In genomic region chr7:114095885-114096284, GRCh38 we compare ENCODE assay signal across 1 cellular context.
TF ChIP-seq lines count a peak whose summit lies in the region.

No MANE protein-coding gene starts in this region.

TF ChIP-seq in HepG2, 621 proteins besides CTCF, POLR2A, EP300 and RAD21 (continued from another document):
- TF ChIP-seq MAX (IDR thresholded peaks at IDR 0.05), result no peak
